In genomic region chr9:123360161-123361085, GRCh38 we compare ENCODE assay signal across 1 cellular context.
TF ChIP-seq lines count a peak whose summit lies in the region.

No MANE protein-coding gene starts in this region.

TF ChIP-seq in HepG2, 621 proteins besides CTCF, POLR2A, EP300 and RAD21 (continued from another document and continues in another):
- TF ChIP-seq ZNF407 (CRISPR knock-in tag; IDR thresholded peaks at IDR 0.05; ENCODE audit: not compliant biosample characterization) (no peak), ZSCAN21 (CRISPR knock-in tag; IDR thresholded peaks at IDR 0.05; ENCODE audit: borderline replicate concordance) (peak; percentile 31; the same call in 1 of the 2 replicates), IKZF4 (CRISPR knock-in tag; IDR thresholded peaks at IDR 0.05; ENCODE audit: borderline replicate concordance, low read depth, not compliant biosample characterization) (no peak), SAP130 (CRISPR knock-in tag; IDR thresholded peaks at IDR 0.05; ENCODE audit: low read depth) (peak; percentile 68), ZBTB4 (CRISPR knock-in tag; IDR thresholded peaks at IDR 0.05; ENCODE audit: borderline replicate concordance) (no peak), CSRNP1 (CRISPR knock-in tag; IDR thresholded peaks at IDR 0.05) (no peak), GTF3A (CRISPR knock-in tag; conservative IDR thresholded peaks at IDR 0.05) (no peak), PCBP1 (IDR thresholded peaks at IDR 0.05; ENCODE audit: borderline replicate concordance, low read depth, low read length) (no peak), CHD4 (IDR thresholded peaks at IDR 0.05; ENCODE audit: borderline replicate concordance, low read length) (0 out of 2 replicates have a peak, but pooled peaks have one; percentile 38), ZNF629 (CRISPR knock-in tag; conservative IDR thresholded peaks at IDR 0.05) (no peak), ZNF850 (CRISPR knock-in tag; conservative IDR thresholded peaks at IDR 0.05) (no peak), ZNF253 (CRISPR knock-in tag; IDR thresholded peaks at IDR 0.05; ENCODE audit: borderline replicate concordance) (no peak), FOXC1 (CRISPR knock-in tag; IDR thresholded peaks at IDR 0.05; ENCODE audit: borderline replicate concordance) (no peak), NBN (conservative IDR thresholded peaks at IDR 0.05) (no peak), MLXIP (CRISPR knock-in tag; IDR thresholded peaks at IDR 0.05; ENCODE audit: borderline replicate concordance) (no peak), MAFG (CRISPR knock-in tag; IDR thresholded peaks at IDR 0.05) (no peak), HOXA9 (CRISPR knock-in tag; IDR thresholded peaks at IDR 0.05; ENCODE audit: borderline replicate concordance) (no peak), SMARCE1 (IDR thresholded peaks at IDR 0.05; ENCODE audit: borderline replicate concordance) (no peak), HNF4G (IDR thresholded peaks at IDR 0.05; ENCODE audit: borderline replicate concordance, low read depth, low read length) (peak; percentile 48; the same call in 1 of the 2 replicates), HNF4G (CRISPR knock-in tag; IDR thresholded peaks at IDR 0.05; ENCODE audit: borderline replicate concordance, low read depth) (no peak), NR2F6 (IDR thresholded peaks at IDR 0.05) (peak; percentile 84), NR2F6 (CRISPR knock-in tag; IDR thresholded peaks at IDR 0.05) (peak; percentile 91), PHB2 (IDR thresholded peaks at IDR 0.05; ENCODE audit: partially characterized antibody) (no peak), MIXL1 (CRISPR knock-in tag; IDR thresholded peaks at IDR 0.05) (peak; percentile 29; the same call in 1 of the 2 replicates)
- TF ChIP-seq, protein P1, sequence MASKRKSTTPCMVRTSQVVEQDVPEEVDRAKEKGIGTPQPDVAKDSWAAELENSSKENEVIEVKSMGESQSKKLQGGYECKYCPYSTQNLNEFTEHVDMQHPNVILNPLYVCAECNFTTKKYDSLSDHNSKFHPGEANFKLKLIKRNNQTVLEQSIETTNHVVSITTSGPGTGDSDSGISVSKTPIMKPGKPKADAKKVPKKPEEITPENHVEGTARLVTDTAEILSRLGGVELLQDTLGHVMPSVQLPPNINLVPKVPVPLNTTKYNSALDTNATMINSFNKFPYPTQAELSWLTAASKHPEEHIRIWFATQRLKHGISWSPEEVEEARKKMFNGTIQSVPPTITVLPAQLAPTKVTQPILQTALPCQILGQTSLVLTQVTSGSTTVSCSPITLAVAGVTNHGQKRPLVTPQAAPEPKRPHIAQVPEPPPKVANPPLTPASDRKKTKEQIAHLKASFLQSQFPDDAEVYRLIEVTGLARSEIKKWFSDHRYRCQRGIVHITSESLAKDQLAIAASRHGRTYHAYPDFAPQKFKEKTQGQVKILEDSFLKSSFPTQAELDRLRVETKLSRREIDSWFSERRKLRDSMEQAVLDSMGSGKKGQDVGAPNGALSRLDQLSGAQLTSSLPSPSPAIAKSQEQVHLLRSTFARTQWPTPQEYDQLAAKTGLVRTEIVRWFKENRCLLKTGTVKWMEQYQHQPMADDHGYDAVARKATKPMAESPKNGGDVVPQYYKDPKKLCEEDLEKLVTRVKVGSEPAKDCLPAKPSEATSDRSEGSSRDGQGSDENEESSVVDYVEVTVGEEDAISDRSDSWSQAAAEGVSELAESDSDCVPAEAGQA (IDR thresholded peaks at IDR 0.05; ENCODE audit: low read depth), result no peak
- TF ChIP-seq, protein P1 (CRISPR knock-in tag; IDR thresholded peaks at IDR 0.05; ENCODE audit: borderline replicate concordance), result no peak
- TF ChIP-seq, protein P2, sequence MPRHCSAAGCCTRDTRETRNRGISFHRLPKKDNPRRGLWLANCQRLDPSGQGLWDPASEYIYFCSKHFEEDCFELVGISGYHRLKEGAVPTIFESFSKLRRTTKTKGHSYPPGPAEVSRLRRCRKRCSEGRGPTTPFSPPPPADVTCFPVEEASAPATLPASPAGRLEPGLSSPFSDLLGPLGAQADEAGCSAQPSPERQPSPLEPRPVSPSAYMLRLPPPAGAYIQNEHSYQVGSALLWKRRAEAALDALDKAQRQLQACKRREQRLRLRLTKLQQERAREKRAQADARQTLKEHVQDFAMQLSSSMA (CRISPR knock-in tag; IDR thresholded peaks at IDR 0.05), result no peak
